Comparison of ENCODE assay signal across 1 cellular context in the genomic region with DNA sequence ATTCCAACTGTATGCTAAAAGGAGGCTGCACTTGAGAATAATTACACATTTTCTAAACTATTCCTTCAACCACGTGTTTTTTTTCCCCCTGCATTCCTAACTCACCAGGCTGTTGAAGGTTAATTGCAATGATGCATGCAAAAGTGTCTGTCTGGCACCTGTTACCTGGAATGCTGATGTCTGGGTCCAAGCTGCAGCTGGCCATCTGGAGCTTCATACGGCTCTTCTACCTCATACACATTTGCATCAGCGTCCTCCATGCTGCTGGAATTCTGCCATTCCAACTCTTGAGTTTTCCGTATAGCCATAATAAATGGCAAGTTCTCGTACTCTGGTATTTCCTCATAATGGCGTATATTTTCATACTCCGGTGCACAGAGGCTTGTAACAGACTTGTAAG.
TF ChIP-seq lines count a peak whose summit lies in the region.

No MANE protein-coding gene starts in this region.

TF ChIP-seq in HepG2, 621 proteins besides CTCF, POLR2A, EP300 and RAD21:
- TF ChIP-seq, protein P1, sequence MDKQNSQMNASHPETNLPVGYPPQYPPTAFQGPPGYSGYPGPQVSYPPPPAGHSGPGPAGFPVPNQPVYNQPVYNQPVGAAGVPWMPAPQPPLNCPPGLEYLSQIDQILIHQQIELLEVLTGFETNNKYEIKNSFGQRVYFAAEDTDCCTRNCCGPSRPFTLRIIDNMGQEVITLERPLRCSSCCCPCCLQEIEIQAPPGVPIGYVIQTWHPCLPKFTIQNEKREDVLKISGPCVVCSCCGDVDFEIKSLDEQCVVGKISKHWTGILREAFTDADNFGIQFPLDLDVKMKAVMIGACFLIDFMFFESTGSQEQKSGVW (CRISPR knock-in tag; IDR thresholded peaks at IDR 0.05; ENCODE audit: borderline replicate concordance): no peak
- no peak for TF ChIP-seq THYN1 (CRISPR knock-in tag; IDR thresholded peaks at IDR 0.05; ENCODE audit: borderline replicate concordance, low read depth)
- TF ChIP-seq ZNF790 (CRISPR knock-in tag; IDR thresholded peaks at IDR 0.05; ENCODE audit: borderline replicate concordance): no peak
- TF ChIP-seq JUN (CRISPR knock-in tag; IDR thresholded peaks at IDR 0.05): no peak
- no peak for TF ChIP-seq MIXL1 (CRISPR knock-in tag; IDR thresholded peaks at IDR 0.05)
- no peak for TF ChIP-seq ZNF780A (CRISPR knock-in tag; IDR thresholded peaks at IDR 0.05)
- TF ChIP-seq ZNF101 (CRISPR knock-in tag; IDR thresholded peaks at IDR 0.05; ENCODE audit: borderline replicate concordance, low read depth): no peak
- no peak for TF ChIP-seq NFYB (CRISPR knock-in tag; IDR thresholded peaks at IDR 0.05)
- TF ChIP-seq MED1 (CRISPR knock-in tag; IDR thresholded peaks at IDR 0.05): no peak
- TF ChIP-seq KDM5B (CRISPR knock-in tag; IDR thresholded peaks at IDR 0.05; ENCODE audit: borderline replicate concordance): no peak
- TF ChIP-seq, protein P2, sequence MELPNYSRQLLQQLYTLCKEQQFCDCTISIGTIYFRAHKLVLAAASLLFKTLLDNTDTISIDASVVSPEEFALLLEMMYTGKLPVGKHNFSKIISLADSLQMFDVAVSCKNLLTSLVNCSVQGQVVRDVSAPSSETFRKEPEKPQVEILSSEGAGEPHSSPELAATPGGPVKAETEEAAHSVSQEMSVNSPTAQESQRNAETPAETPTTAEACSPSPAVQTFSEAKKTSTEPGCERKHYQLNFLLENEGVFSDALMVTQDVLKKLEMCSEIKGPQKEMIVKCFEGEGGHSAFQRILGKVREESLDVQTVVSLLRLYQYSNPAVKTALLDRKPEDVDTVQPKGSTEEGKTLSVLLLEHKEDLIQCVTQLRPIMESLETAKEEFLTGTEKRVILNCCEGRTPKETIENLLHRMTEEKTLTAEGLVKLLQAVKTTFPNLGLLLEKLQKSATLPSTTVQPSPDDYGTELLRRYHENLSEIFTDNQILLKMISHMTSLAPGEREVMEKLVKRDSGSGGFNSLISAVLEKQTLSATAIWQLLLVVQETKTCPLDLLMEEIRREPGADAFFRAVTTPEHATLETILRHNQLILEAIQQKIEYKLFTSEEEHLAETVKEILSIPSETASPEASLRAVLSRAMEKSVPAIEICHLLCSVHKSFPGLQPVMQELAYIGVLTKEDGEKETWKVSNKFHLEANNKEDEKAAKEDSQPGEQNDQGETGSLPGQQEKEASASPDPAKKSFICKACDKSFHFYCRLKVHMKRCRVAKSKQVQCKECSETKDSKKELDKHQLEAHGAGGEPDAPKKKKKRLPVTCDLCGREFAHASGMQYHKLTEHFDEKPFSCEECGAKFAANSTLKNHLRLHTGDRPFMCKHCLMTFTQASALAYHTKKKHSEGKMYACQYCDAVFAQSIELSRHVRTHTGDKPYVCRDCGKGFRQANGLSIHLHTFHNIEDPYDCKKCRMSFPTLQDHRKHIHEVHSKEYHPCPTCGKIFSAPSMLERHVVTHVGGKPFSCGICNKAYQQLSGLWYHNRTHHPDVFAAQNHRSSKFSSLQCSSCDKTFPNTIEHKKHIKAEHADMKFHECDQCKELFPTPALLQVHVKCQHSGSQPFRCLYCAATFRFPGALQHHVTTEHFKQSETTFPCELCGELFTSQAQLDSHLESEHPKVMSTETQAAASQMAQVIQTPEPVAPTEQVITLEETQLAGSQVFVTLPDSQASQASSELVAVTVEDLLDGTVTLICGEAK (IDR thresholded peaks at IDR 0.05): no peak
- TF ChIP-seq, protein P2 (CRISPR knock-in tag; IDR thresholded peaks at IDR 0.05): no peak
- TF ChIP-seq, protein P3, sequence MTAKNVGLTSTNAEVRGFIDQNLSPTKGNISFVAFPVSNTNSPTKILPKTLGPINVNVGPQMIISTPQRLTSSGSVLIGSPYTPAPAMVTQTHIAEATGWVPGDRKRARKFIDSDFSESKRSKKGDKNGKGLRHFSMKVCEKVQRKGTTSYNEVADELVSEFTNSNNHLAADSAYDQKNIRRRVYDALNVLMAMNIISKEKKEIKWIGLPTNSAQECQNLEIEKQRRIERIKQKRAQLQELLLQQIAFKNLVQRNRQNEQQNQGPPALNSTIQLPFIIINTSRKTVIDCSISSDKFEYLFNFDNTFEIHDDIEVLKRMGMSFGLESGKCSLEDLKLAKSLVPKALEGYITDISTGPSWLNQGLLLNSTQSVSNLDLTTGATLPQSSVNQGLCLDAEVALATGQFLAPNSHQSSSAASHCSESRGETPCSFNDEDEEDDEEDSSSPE (CRISPR knock-in tag; IDR thresholded peaks at IDR 0.05): no peak
- TF ChIP-seq, protein P4, sequence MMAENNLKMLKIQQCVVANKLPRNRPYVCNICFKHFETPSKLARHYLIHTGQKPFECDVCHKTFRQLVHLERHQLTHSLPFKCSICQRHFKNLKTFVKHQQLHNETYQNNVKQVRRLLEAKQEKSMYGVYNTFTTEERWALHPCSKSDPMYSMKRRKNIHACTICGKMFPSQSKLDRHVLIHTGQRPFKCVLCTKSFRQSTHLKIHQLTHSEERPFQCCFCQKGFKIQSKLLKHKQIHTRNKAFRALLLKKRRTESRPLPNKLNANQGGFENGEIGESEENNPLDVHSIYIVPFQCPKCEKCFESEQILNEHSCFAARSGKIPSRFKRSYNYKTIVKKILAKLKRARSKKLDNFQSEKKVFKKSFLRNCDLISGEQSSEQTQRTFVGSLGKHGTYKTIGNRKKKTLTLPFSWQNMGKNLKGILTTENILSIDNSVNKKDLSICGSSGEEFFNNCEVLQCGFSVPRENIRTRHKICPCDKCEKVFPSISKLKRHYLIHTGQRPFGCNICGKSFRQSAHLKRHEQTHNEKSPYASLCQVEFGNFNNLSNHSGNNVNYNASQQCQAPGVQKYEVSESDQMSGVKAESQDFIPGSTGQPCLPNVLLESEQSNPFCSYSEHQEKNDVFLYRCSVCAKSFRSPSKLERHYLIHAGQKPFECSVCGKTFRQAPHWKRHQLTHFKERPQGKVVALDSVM (CRISPR knock-in tag; IDR thresholded peaks at IDR 0.05): no peak
- no peak for TF ChIP-seq ZSCAN12 (CRISPR knock-in tag; IDR thresholded peaks at IDR 0.05)
